ENCODE assay signal across 15 cellular contexts in genomic region chr7:100879685-100880261, GRCh38. TPM values are rescaled to one million over a fixed set of nuclear protein-coding genes. Genes with fewer than 3 reads are reported as not detected.
DNase-seq lines count a peak whose midpoint lies in the region; ATAC-seq and TF ChIP-seq lines count a peak whose summit lies in the region.
"Had no signal": no experiment of that assay in that cellular context is flagged by ENCODE, and none has a peak within 500 bp of the region (broad histone marks: within the 10 kb centered on the region; RNA-seq: fewer than 3 reads in every experiment).

No MANE protein-coding gene starts in this region.

- H3K36me3 Mint-ChIP-seq in dendritic cell treated with granulocyte-macrophage colony-stimulating factor and Interleukin-4, amounts not matched to agents 40 ng/mL and 50 ng/mL, for 4 days (ENCODE audit: low read depth): peaks cover 96% of the 10 kb centered on the region
- peaks cover 54% of the 10 kb centered on the region for H3K36me3 Mint-ChIP-seq in neural progenitor cell

- H3K4me1 ChIP-seq in SK-N-SH (ENCODE audit: control insufficient read depth in 1 of 2, insufficient read depth in 2 of 2, low read depth in 1 of 2, low read length in 1 of 2): peaks cover 8 to 23% of the 10 kb centered on the region in 2 experiments; a peak in 3 of 4 replicates
- H3K4me1 ChIP-seq in neural progenitor cell: peaks cover 30% of the 10 kb centered on the region

- H3K9ac ChIP-seq in SK-N-SH: no peak overlapping the region
- no peak overlapping the region for H3K9ac ChIP-seq in neural progenitor cell

- CTCF ChIA-PET in SK-N-SH (lab: Yijun Ruan, JAX): interaction anchor here (0.9 to 1.3 kb wide), 2 partner anchors 10 to 28 kb away, joined by 3 read pairs; partner anchors contain the start of genes SLC12A9 and UFSP1

- H3K27ac ChIP-seq in SK-N-SH (ENCODE audit: low read depth in 2 of 2, low read length in 1 of 2) (no peak overlapping the region), neural progenitor cell (no peak overlapping the region)
- H3K27ac ChIP-seq: right lobe of liver, testis had no signal

- H3K27ac Mint-ChIP-seq in dendritic cell treated with granulocyte-macrophage colony-stimulating factor and Interleukin-4, amounts not matched to agents 40 ng/mL and 50 ng/mL, for 4 days: peak overlapping the region; percentile 5
- peak overlapping the region; percentile 25 for H3K27ac Mint-ChIP-seq in neural progenitor cell

- H3F3A ChIP-seq in SK-N-SH (replicated peaks; ENCODE audit: insufficient read depth): peaks cover 19% of the 10 kb centered on the region
- H3F3A ChIP-seq in neural progenitor cell (ENCODE audit: low read depth): peaks cover 52% of the 10 kb centered on the region

- H3K9me3 ChIP-seq in SK-N-SH: no peaks in the 10 kb centered on the region
- H3K9me3 ChIP-seq in neural progenitor cell (ENCODE audit: low read depth): no peaks in the 10 kb centered on the region
- H3K9me3 ChIP-seq: mucosa of descending colon, right lobe of liver, testis had no signal

- no peaks in the 10 kb centered on the region for H3K9me3 Mint-ChIP-seq in dendritic cell treated with granulocyte-macrophage colony-stimulating factor and Interleukin-4, amounts not matched to agents 40 ng/mL and 50 ng/mL, for 4 days
- no peaks in the 10 kb centered on the region for H3K9me3 Mint-ChIP-seq in neural progenitor cell

- H3K27me3 ChIP-seq in SK-N-SH (ENCODE audit: insufficient read depth) (no peaks in the 10 kb centered on the region), neural progenitor cell (no peaks in the 10 kb centered on the region)
- H3K27me3 ChIP-seq: right lobe of liver, testis had no signal

- no peak for TF ChIP-seq EP300 in SK-N-SH (IDR thresholded peaks at IDR 0.05; ENCODE audit: borderline replicate concordance in 1 of 2, low read depth in 1 of 2, low read length in 1 of 2)

- H3K36me3 ChIP-seq in SK-N-SH (replicated peaks in 1 of 2; ENCODE audit: control insufficient read depth in 1 of 2, insufficient read depth in 2 of 2, low read length in 1 of 2): peaks cover 56 to 72% of the 10 kb centered on the region in 2 experiments
- H3K36me3 ChIP-seq in neural progenitor cell: peaks cover 13% of the 10 kb centered on the region

- DNase-seq in SK-N-SH: peak; percentile 33
- peak; percentile 73 for DNase-seq in NCI-H524 treated with DMSO at 0.1 percent for 48 hours (lab: John Stamatoyannopoulos, UW)
- DNase-seq in neural progenitor cell (ENCODE audit: low spot score): peak; percentile 50
- no peak for DNase-seq in NCI-H187 (lab: John Stamatoyannopoulos, UW)
- DNase-seq: aorta, KBM-7, mucosa of descending colon, NCI-H2107, right lobe of liver, testis had no signal

- no peak for TF ChIP-seq CTCF in SK-N-SH (IDR thresholded peaks at IDR 0.05)
- no peak for TF ChIP-seq CTCF in neural progenitor cell (IDR thresholded peaks at IDR 0.05)

- H3K4me2 ChIP-seq in SK-N-SH (no peak overlapping the region), neural progenitor cell (peak overlapping the region; percentile 33)

- H4K20me1 ChIP-seq in SK-N-SH (ENCODE audit: insufficient read depth) (peaks cover 59% of the 10 kb centered on the region), neural progenitor cell (ENCODE audit: low read depth) (peaks cover 91% of the 10 kb centered on the region)

- POLR2A ChIA-PET in SK-N-SH (lab: Yijun Ruan, JAX): interaction anchor here (1.5 kb wide), 1 partner anchor 10 kb away, joined by 5 read pairs; the partner anchor contains the start of gene UFSP1

- H3K4me1 Mint-ChIP-seq in dendritic cell treated with granulocyte-macrophage colony-stimulating factor and Interleukin-4, amounts not matched to agents 40 ng/mL and 50 ng/mL, for 4 days (ENCODE audit: low read depth): peaks cover 40% of the 10 kb centered on the region
- H3K4me1 Mint-ChIP-seq in neural progenitor cell: peaks cover 38% of the 10 kb centered on the region

- H3K4me3 ChIP-seq in SK-N-SH (ENCODE audit: low read depth in 2 of 2, low read length in 1 of 2): no peak overlapping the region
- no peak overlapping the region for H3K4me3 ChIP-seq in neural progenitor cell
- H3K4me3 ChIP-seq: mucosa of descending colon, right lobe of liver, testis had no signal

- H2AFZ ChIP-seq in SK-N-SH (ENCODE audit: low read depth) (no peak overlapping the region), neural progenitor cell (replicated peaks) (no peak overlapping the region)

- intact Hi-C loops in dendritic cell treated with granulocyte-macrophage colony-stimulating factor and Interleukin-4, amounts not matched to agents 40 ng/mL and 50 ng/mL, for 4 days (cut with micrococcal nuclease): no loop called here

- no peaks in the 10 kb centered on the region for H3K27me3 Mint-ChIP-seq in dendritic cell treated with granulocyte-macrophage colony-stimulating factor and Interleukin-4, amounts not matched to agents 40 ng/mL and 50 ng/mL, for 4 days
- peaks cover 10% of the 10 kb centered on the region for H3K27me3 Mint-ChIP-seq in neural progenitor cell (ENCODE audit: insufficient read depth, low read depth)

- ATAC-seq in SK-N-SH treated with all-trans-retinoic acid at 6 μM for 48 hours (no peak), GM18867 (IDR thresholded peaks at IDR 0.05; ENCODE audit: unreplicated experiment) (no peak), HG02588 (IDR thresholded peaks at IDR 0.05; ENCODE audit: unreplicated experiment) (no peak)
- ATAC-seq: mucosa of descending colon, right lobe of liver had no signal

- H3K79me2 ChIP-seq in SK-N-SH (ENCODE audit: insufficient read depth): peaks cover 83% of the 10 kb centered on the region
- peaks cover 94% of the 10 kb centered on the region for H3K79me2 ChIP-seq in neural progenitor cell (ENCODE audit: low read depth)

- no peak overlapping the region for H3K4me3 Mint-ChIP-seq in dendritic cell treated with granulocyte-macrophage colony-stimulating factor and Interleukin-4, amounts not matched to agents 40 ng/mL and 50 ng/mL, for 4 days
- H3K4me3 Mint-ChIP-seq in neural progenitor cell: peak overlapping the region; percentile 13

- no peak for TF ChIP-seq RAD21 in SK-N-SH (IDR thresholded peaks at IDR 0.05; ENCODE audit: low read length)

- no peaks in the 10 kb centered on the region for H3K9me2 ChIP-seq in SK-N-SH

- 97% methylated on average over 11 of the region's 11 CpGs for WGBS in SK-N-SH (ENCODE audit: low lambda C conversion rate)

TF ChIP-seq in SK-N-SH, 30 proteins besides CTCF, POLR2A, EP300 and RAD21 (continues in another document):
- TF ChIP-seq USF1 (IDR thresholded peaks at IDR 0.05; ENCODE audit: borderline replicate concordance, low read depth): no peak

TF ChIP-seq in SK-N-SH treated with all-trans-retinoic acid at 6 μM for 48 hours, 23 proteins besides CTCF, POLR2A, EP300 and RAD21 (continues in another document):
- TF ChIP-seq ZNF70 (CRISPR knock-in tag; IDR thresholded peaks at IDR 0.05) (no peak), PATZ1 (CRISPR knock-in tag; IDR thresholded peaks at IDR 0.05; ENCODE audit: borderline replicate concordance) (no peak), ISL1 (CRISPR knock-in tag; IDR thresholded peaks at IDR 0.05) (no peak), ARNTL (CRISPR knock-in tag; IDR thresholded peaks at IDR 0.05; ENCODE audit: borderline replicate concordance, low read depth) (no peak), ZNF565 (CRISPR knock-in tag; conservative IDR thresholded peaks at IDR 0.05; ENCODE audit: low read depth) (no peak), BACH2 (CRISPR knock-in tag; IDR thresholded peaks at IDR 0.05; ENCODE audit: borderline replicate concordance) (no peak), TOX (CRISPR knock-in tag; IDR thresholded peaks at IDR 0.05; ENCODE audit: borderline replicate concordance) (no peak)

RNA-seq across cellular contexts. Expression of gene SRRT, which starts 4.9 kb away (rescaled TPM):
- polyA plus RNA-seq in SK-N-SH (2012; rRNA removed): 76.5 and 92.7 TPM in 2 replicates
- 35.5 and 44.4 TPM in 2 replicates for polyA plus RNA-seq in SK-N-SH (2012; cell fraction: cytosol; rRNA removed)
- 460 and 556 TPM in 2 replicates for polyA plus RNA-seq in SK-N-SH (2012; cell fraction: nucleus; rRNA removed)
- total RNA-seq in neural progenitor cell (ENCODE audit: low replicate concordance): 60.4 and 108 TPM in 2 replicates

RNA-seq across cellular contexts. Expression of gene UFSP1, which starts 9.7 kb away (rescaled TPM):
- 4.5 and 5.6 TPM in 2 replicates for polyA plus RNA-seq in SK-N-SH (2012; rRNA removed)
- 2.4 and 3.4 TPM in 2 replicates for polyA plus RNA-seq in SK-N-SH (2012; cell fraction: cytosol; rRNA removed)
- polyA plus RNA-seq in SK-N-SH (2012; cell fraction: nucleus; rRNA removed): 5.8 and 8.4 TPM in 2 replicates
- 4.0 TPM in 1 of 2 replicates, not detected in the other for total RNA-seq in neural progenitor cell (ENCODE audit: low replicate concordance)

RNA-seq across cellular contexts. Expression of gene TRIP6, which starts 12.6 kb away (rescaled TPM):
- 6.4 and 6.5 TPM in 2 replicates for polyA plus RNA-seq in SK-N-SH (2012; rRNA removed)
- polyA plus RNA-seq in SK-N-SH (2012; cell fraction: cytosol; rRNA removed): 3.4 and 6.2 TPM in 2 replicates
- polyA plus RNA-seq in SK-N-SH (2012; cell fraction: nucleus; rRNA removed): 19.7 and 20.9 TPM in 2 replicates
- 14.9 and 49.5 TPM in 2 replicates for total RNA-seq in neural progenitor cell (ENCODE audit: low replicate concordance)

RNA-seq across cellular contexts. Expression of gene ACHE, which starts 15.9 kb away (rescaled TPM):
- polyA plus RNA-seq in SK-N-SH (2012; rRNA removed): 1.8 and 2.1 TPM in 2 replicates
- 0.51 and 0.93 TPM in 2 replicates for polyA plus RNA-seq in SK-N-SH (2012; cell fraction: cytosol; rRNA removed)
- 8.7 and 13.0 TPM in 2 replicates for polyA plus RNA-seq in SK-N-SH (2012; cell fraction: nucleus; rRNA removed)
- total RNA-seq in neural progenitor cell (ENCODE audit: low replicate concordance): 0.90 TPM in 1 of 2 replicates, not detected in the other
- total RNA-seq: OCI-LY7 had no signal

RNA-seq across cellular contexts. Expression of gene SLC12A9, which starts 27.3 kb away (rescaled TPM):
- 29.7 and 31.0 TPM in 2 replicates for polyA plus RNA-seq in SK-N-SH (2012; rRNA removed)
- 8.1 and 13.3 TPM in 2 replicates for polyA plus RNA-seq in SK-N-SH (2012; cell fraction: cytosol; rRNA removed)
- 121 and 122 TPM in 2 replicates for polyA plus RNA-seq in SK-N-SH (2012; cell fraction: nucleus; rRNA removed)
- 3.5 and 18.6 TPM in 2 replicates for total RNA-seq in neural progenitor cell (ENCODE audit: low replicate concordance)

Comparison
In these comparisons a context has a peak if more than half of its experiments do, and no peak if none do; other contexts are left out.
1. DNase-seq: peak in SK-N-SH (single experiment), NCI-H524 treated with DMSO at 0.1 percent for 48 hours (single experiment) and neural progenitor cell (single experiment); none in NCI-H187 (0 of 2).